8 cellular contexts compared by ENCODE assay signal in the genomic region with DNA sequence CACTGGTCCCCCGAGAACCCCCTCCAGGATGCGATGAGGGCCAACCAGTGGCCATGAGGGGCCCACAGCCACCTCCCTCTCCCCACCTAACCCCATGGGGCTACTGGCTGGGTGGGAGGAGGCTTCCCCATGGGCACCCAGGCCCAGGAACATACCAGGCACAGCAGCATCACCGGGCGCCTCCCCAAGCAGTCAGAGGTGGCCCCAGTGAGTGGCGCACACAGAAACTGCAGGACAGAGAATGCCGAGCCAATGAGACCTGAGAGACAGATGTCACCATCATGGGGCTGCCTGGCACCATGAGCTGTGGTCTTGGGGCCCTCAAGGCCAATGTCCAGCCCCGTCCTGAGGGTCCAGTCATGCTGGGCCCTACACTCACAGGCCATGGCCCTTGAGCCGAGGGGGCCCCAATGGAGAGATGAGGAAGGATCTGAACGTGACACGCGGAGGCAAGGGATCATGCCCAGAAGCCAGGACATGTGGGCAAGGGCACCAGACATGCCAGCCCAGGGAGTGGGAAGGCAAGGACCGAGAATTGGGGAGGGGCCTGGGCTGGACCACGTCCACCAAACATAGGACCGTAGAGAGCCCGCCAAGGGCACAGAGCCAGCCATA. TPM values are rescaled to one million over a fixed set of nuclear protein-coding genes. Genes with fewer than 3 reads are reported as not detected.
DNase-seq lines count a peak whose midpoint lies in the region; ATAC-seq, FAIRE-seq and TF ChIP-seq lines count a peak whose summit lies in the region.

No MANE protein-coding gene starts in this region.

- H3K27ac ChIP-seq in adrenal gland (peak overlapping the region in 2 of 5 donors; percentile 57 to 95), HepG2 (ENCODE audit: extremely low read length, insufficient read depth, low read length) (no peak overlapping the region), upper lobe of right lung (peak overlapping the region; percentile 83)

- H3K27me3 ChIP-seq in adrenal gland (no peaks in the 10 kb centered on the region), HepG2 (ENCODE audit: control insufficient read depth in 1 of 2, insufficient read depth in 2 of 2, low read length in 2 of 2) (no peaks in the 10 kb centered on the region; a peak in 1 of 5 replicates), upper lobe of right lung (no peaks in the 10 kb centered on the region)

- H3K4me3 ChIP-seq in adrenal gland (peak overlapping the region in 1 of 4 donors; percentile 98), HepG2 (replicated peaks in 1 of 3; ENCODE audit: insufficient read depth in 1 of 3, low read depth in 2 of 3, low read length in 3 of 3) (no peak overlapping the region; a peak in 2 of 6 replicates), upper lobe of right lung (peak overlapping the region; percentile 67)

- H3K9me3 ChIP-seq in adrenal gland (replicated peaks in 1 of 3) = no peaks in the 10 kb centered on the region
- no peaks in the 10 kb centered on the region for H3K9me3 ChIP-seq in HepG2 (ENCODE audit: low read length)
- H3K9me3 ChIP-seq in upper lobe of right lung = no peaks in the 10 kb centered on the region

- H3K4me2 ChIP-seq in HepG2 (ENCODE audit: low read depth, low read length) = no peak overlapping the region

- in situ Hi-C loops in HepG2 (cut with HindIII; ENCODE audit: extremely low pct_ligation_motif_present, low pct_unique_long_range_greater_than_20kb) = no loop called here

- H3K9ac ChIP-seq in HepG2 (ENCODE audit: insufficient read depth, low read depth, low read length) = no peak overlapping the region

- TF ChIP-seq POLR2A in adrenal gland (IDR thresholded peaks at IDR 0.05) (no peak), HepG2 (IDR thresholded peaks at IDR 0.05; ENCODE audit: insufficient read depth in 1 of 2, low read depth in 2 of 2, low read length in 2 of 2) (no peak)

- DNase-seq in Right ventricle myocardium inferior (ENCODE audit: missing footprints) (peak; percentile 71), left ventricle myocardium superior (no peak), adrenal gland (peak in 5 of 7 donors; percentile 21 to 70 (median 36)), HepG2 (ENCODE audit: low spot score) (no peak), upper lobe of right lung (peak; percentile 68), LoVo (ENCODE audit: low spot score) (no peak)

- FAIRE-seq in HepG2 (lab: Jason Lieb, UNC) = no peak

- no peak for TF ChIP-seq RAD21 in HepG2 (CRISPR knock-in tag; IDR thresholded peaks at IDR 0.05)

- POLR2A ChIA-PET in HepG2 (lab: Yijun Ruan, JAX) = no interaction called here

- TF ChIP-seq CTCF in adrenal gland (IDR thresholded peaks at IDR 0.05) = no peak
- no peak for TF ChIP-seq CTCF in HepG2 (CRISPR knock-in tag; IDR thresholded peaks at IDR 0.05)
- TF ChIP-seq CTCF in upper lobe of right lung (IDR thresholded peaks at IDR 0.05) = no peak

- CTCF ChIA-PET in HepG2 (lab: Yijun Ruan, JAX; ENCODE audit: low intra/inter-chr PET ratio, low total read pairs) = no interaction called here

- intact Hi-C loops in Right ventricle myocardium inferior (cut with DNase I) = loop anchor here (5.0 kb wide), 3 partner anchors 41 to 171 kb away; a partner anchor contains a TSS
- intact Hi-C loops in left ventricle myocardium superior (cut with micrococcal nuclease) = no loop called here
- intact Hi-C loops in adrenal gland (cut with DNase I) = loop anchor here (10.0 kb wide), 2 partner anchors 88 to 168 kb away; a partner anchor contains a TSS
- intact Hi-C loops in HepG2 (cut with micrococcal nuclease; ENCODE audit: unreplicated experiment) = loop anchor here (10.0 kb wide), 1 partner anchor 68 kb away; no protein-coding TSS in a partner anchor
- intact Hi-C loops in upper lobe of right lung (cut with DNase I) = loop anchor here (10.0 kb wide), 1 partner anchor 88 kb away; a partner anchor contains a TSS

- TF ChIP-seq EP300 in HepG2 (IDR thresholded peaks at IDR 0.05; ENCODE audit: low read depth in 2 of 2, low read length in 2 of 2) = no peak
- TF ChIP-seq EP300 in HepG2 (CRISPR knock-in tag; IDR thresholded peaks at IDR 0.05; ENCODE audit: borderline replicate concordance) = no peak

- peaks cover 10% of the 10 kb centered on the region for H3K79me2 ChIP-seq in HepG2 (ENCODE audit: insufficient read depth, low read length)

- no peak overlapping the region for H2AFZ ChIP-seq in HepG2 (ENCODE audit: low read length)

- H4K20me1 ChIP-seq in HepG2 (ENCODE audit: insufficient read depth, low read length) = peaks cover 17% of the 10 kb centered on the region; the same call in 1 of the 2 replicates

- ATAC-seq in Right ventricle myocardium inferior (no peak), left ventricle myocardium superior (no peak), HepG2 (no peak), upper lobe of right lung (no peak), GM21576 (IDR thresholded peaks at IDR 0.05; ENCODE audit: unreplicated experiment) (no peak), HG02938 (IDR thresholded peaks at IDR 0.05; ENCODE audit: unreplicated experiment) (no peak)

- H3K36me3 ChIP-seq in adrenal gland (replicated peaks in 1 of 2) (peaks cover 0 to 39% of the 10 kb centered on the region in 2 donors), HepG2 (replicated peaks in 1 of 2; ENCODE audit: control insufficient read depth in 1 of 2, insufficient read depth in 2 of 2, low read length in 2 of 2) (peaks cover 13 to 22% of the 10 kb centered on the region in 2 experiments; a peak in 4 of 5 replicates), upper lobe of right lung (peaks cover 37% of the 10 kb centered on the region)

- H3K4me1 ChIP-seq in adrenal gland (replicated peaks in 1 of 2) = peaks cover 16 to 38% of the 10 kb centered on the region in 2 donors
- peaks cover 49% of the 10 kb centered on the region for H3K4me1 ChIP-seq in HepG2 (ENCODE audit: insufficient read depth, low read length)
- H3K4me1 ChIP-seq in upper lobe of right lung = peaks cover 62% of the 10 kb centered on the region

- WGBS in adrenal gland, 4 donors = 71 to 80% (median 74%) methylated on average over 7 to 15 of the region's 15 CpGs
- WGBS in HepG2 (ENCODE audit: low lambda C conversion rate) = 93% methylated on average over 10 of the region's 15 CpGs

- no TSS peak for BruUV-seq in HepG2 (replicated peaks; lab: Mats Ljungman, UMichigan)

TF ChIP-seq in HepG2, 621 proteins besides CTCF, POLR2A, EP300 and RAD21 (continues in another document):
- TF ChIP-seq AGO2 (optimal IDR thresholded peaks at IDR 0.05; ENCODE audit: low read depth, low read length) = peak; percentile 19

RNA-seq across cellular contexts. Expression of a gene that starts 30.1 kb away (rescaled TPM):
- 18.3 TPM for total RNA-seq in Right ventricle myocardium inferior
- total RNA-seq in left ventricle myocardium superior = 19.9 TPM
- total RNA-seq in adrenal gland = 10 to 100 TPM; 16.4 to 56.5 (median 23.3) TPM
- polyA plus RNA-seq in adrenal gland = 10 to 100 TPM; 20.9 to 41.6 (median 25.5) TPM
- total RNA-seq in HepG2 (2016; rRNA removed; fragmentation: Illumina TruSeq; extraction: Trizol) = 47.9 and 63.4 TPM in 2 replicates
- total RNA-seq in HepG2 (2016; cell fraction: cytosol; rRNA removed; fragmentation: Illumina TruSeq; extraction: Trizol; ENCODE audit: low read depth) = 11.5 and 13.9 TPM in 2 replicates
- 48.3 and 54.0 TPM in 2 replicates for total RNA-seq in HepG2 (2016; cell fraction: insoluble cytoplasmic fraction; rRNA removed; fragmentation: Illumina TruSeq; extraction: Trizol)
- total RNA-seq in HepG2 (2016; cell fraction: membrane; rRNA removed; fragmentation: Illumina TruSeq; extraction: Trizol) = 23.0 and 27.1 TPM in 2 replicates
- 25.4 and 26.5 TPM in 2 replicates for total RNA-seq in HepG2 (2016; cell fraction: nucleus; rRNA removed; fragmentation: Illumina TruSeq; extraction: Trizol)
- 6.8 and 6.9 TPM in 2 replicates for polyA plus RNA-seq in HepG2 (2011; rRNA removed)
- polyA plus RNA-seq in HepG2 (2011; cell fraction: cytosol; rRNA removed) = 4.8 and 5.2 TPM in 2 replicates
- 8.6 and 9.1 TPM in 2 replicates for polyA plus RNA-seq in HepG2 (2011; cell fraction: nucleus; rRNA removed)
- 23.7 and 25.5 TPM in 2 replicates for polyA plus RNA-seq in HepG2 (2012)
- 5.0 and 6.7 TPM in 2 replicates for polyA plus RNA-seq in HepG2 (2016; cell fraction: cytosol; fragmentation: Illumina TruSeq; extraction: Trizol; ENCODE audit: low read depth)
- polyA plus RNA-seq in HepG2 (2016; cell fraction: insoluble cytoplasmic fraction; fragmentation: Illumina TruSeq; extraction: Trizol; ENCODE audit: low read depth) = 48.2 and 58.0 TPM in 2 replicates
- 12.7 and 14.5 TPM in 2 replicates for polyA plus RNA-seq in HepG2 (2016; cell fraction: membrane; fragmentation: Illumina TruSeq; extraction: Trizol; ENCODE audit: low read depth)
- polyA plus RNA-seq in HepG2 (2016; cell fraction: nucleus; fragmentation: Illumina TruSeq; extraction: Trizol; ENCODE audit: insufficient read depth, low read depth) = 36.4 and 41.5 TPM in 2 replicates
- polyA minus RNA-seq in HepG2 (2011; rRNA and poly(A)+ RNA removed; ENCODE audit: low replicate concordance) = 7.1 and 9.6 TPM in 2 replicates
- 10.4 and 14.8 TPM in 2 replicates for polyA minus RNA-seq in HepG2 (2011; cell fraction: cytosol; rRNA and poly(A)+ RNA removed)
- polyA minus RNA-seq in HepG2 (2011; cell fraction: nucleus; rRNA and poly(A)+ RNA removed) = 10.0 and 12.2 TPM in 2 replicates
- 21.4 TPM for total RNA-seq in upper lobe of right lung

RNA-seq across cellular contexts. Expression of a gene that starts 30.3 kb away (rescaled TPM):
- total RNA-seq in Right ventricle myocardium inferior = 7.7 TPM
- total RNA-seq in left ventricle myocardium superior = 9.2 TPM
- total RNA-seq in adrenal gland = 1 to 10 TPM; 4.7 to 9.5 (median 7.4) TPM
- polyA plus RNA-seq in adrenal gland = 10 to 100 TPM in 2 of 3 donors, 1 to 10 TPM in 1; 8.1 to 20.1 (median 10.2) TPM
- total RNA-seq in HepG2 (2016; rRNA removed; fragmentation: Illumina TruSeq; extraction: Trizol) = 2.0 and 2.5 TPM in 2 replicates
- total RNA-seq in HepG2 (2016; cell fraction: cytosol; rRNA removed; fragmentation: Illumina TruSeq; extraction: Trizol; ENCODE audit: low read depth) = 1.9 and 2.1 TPM in 2 replicates
- total RNA-seq in HepG2 (2016; cell fraction: insoluble cytoplasmic fraction; rRNA removed; fragmentation: Illumina TruSeq; extraction: Trizol) = 2.5 and 3.1 TPM in 2 replicates
- total RNA-seq in HepG2 (2016; cell fraction: membrane; rRNA removed; fragmentation: Illumina TruSeq; extraction: Trizol) = 4.7 and 4.9 TPM in 2 replicates
- total RNA-seq in HepG2 (2016; cell fraction: nucleus; rRNA removed; fragmentation: Illumina TruSeq; extraction: Trizol) = 1.2 and 1.4 TPM in 2 replicates
- 1.6 and 1.8 TPM in 2 replicates for polyA plus RNA-seq in HepG2 (2011; rRNA removed)
- 1.2 TPM in 2 replicates for polyA plus RNA-seq in HepG2 (2011; cell fraction: cytosol; rRNA removed)
- 1.2 and 1.3 TPM in 2 replicates for polyA plus RNA-seq in HepG2 (2011; cell fraction: nucleus; rRNA removed)
- 1.5 and 1.7 TPM in 2 replicates for polyA plus RNA-seq in HepG2 (2012)
- polyA plus RNA-seq in HepG2 (2016; cell fraction: cytosol; fragmentation: Illumina TruSeq; extraction: Trizol; ENCODE audit: low read depth) = 2.8 TPM in 2 replicates
- 3.0 TPM in 2 replicates for polyA plus RNA-seq in HepG2 (2016; cell fraction: insoluble cytoplasmic fraction; fragmentation: Illumina TruSeq; extraction: Trizol; ENCODE audit: low read depth)
- polyA plus RNA-seq in HepG2 (2016; cell fraction: membrane; fragmentation: Illumina TruSeq; extraction: Trizol; ENCODE audit: low read depth) = 4.7 TPM in 2 replicates
- polyA plus RNA-seq in HepG2 (2016; cell fraction: nucleus; fragmentation: Illumina TruSeq; extraction: Trizol; ENCODE audit: insufficient read depth, low read depth) = 2.1 and 2.8 TPM in 2 replicates
- polyA minus RNA-seq in HepG2 (2011; rRNA and poly(A)+ RNA removed; ENCODE audit: low replicate concordance) = 2.6 and 2.7 TPM in 2 replicates
- 0.88 and 1.4 TPM in 2 replicates for polyA minus RNA-seq in HepG2 (2011; cell fraction: cytosol; rRNA and poly(A)+ RNA removed)
- 1.4 and 3.2 TPM in 2 replicates for polyA minus RNA-seq in HepG2 (2011; cell fraction: nucleus; rRNA and poly(A)+ RNA removed)
- total RNA-seq in upper lobe of right lung = 8.0 TPM

Comparison
In these comparisons a context has a peak if more than half of its experiments do, and no peak if none do; other contexts are left out.
1. DNase-seq: peak in Right ventricle myocardium inferior (single experiment), adrenal gland (5 of 7) and upper lobe of right lung (single experiment); none in left ventricle myocardium superior (single experiment), HepG2 (single experiment) and LoVo (single experiment).